ENCODE assay signal across 2 cellular contexts in genomic region chr7:70714506-70715038, GRCh38.
A peak's percentile ranks its signal among the peaks of the same experiment; 100 is the strongest.
TF ChIP-seq lines count a peak whose summit lies in the region.

No MANE protein-coding gene starts in this region.

TF ChIP-seq in liver, 16 proteins besides CTCF, POLR2A, EP300 and RAD21 (continued from another document):
- TF ChIP-seq ATF3 (IDR thresholded peaks at IDR 0.05) (no peak), JUND (IDR thresholded peaks at IDR 0.05) (peak in 1 of 2 donors; percentile 31), GABPA (IDR thresholded peaks at IDR 0.05 in 1 of 2, conservative IDR thresholded peaks at IDR 0.05 in 1 of 2) (no peak), FOXA2 (IDR thresholded peaks at IDR 0.05) (peak; percentile 21)

TF ChIP-seq in HepG2, 621 proteins besides CTCF, POLR2A, EP300 and RAD21 (continued from another document):
- TF ChIP-seq ATF6 (CRISPR knock-in tag; conservative IDR thresholded peaks at IDR 0.05) (no peak), DNMT3B (CRISPR knock-in tag; conservative IDR thresholded peaks at IDR 0.05) (no peak), TOE1 (CRISPR knock-in tag; IDR thresholded peaks at IDR 0.05) (no peak), RBAK (CRISPR knock-in tag; IDR thresholded peaks at IDR 0.05) (no peak), CREB3 (CRISPR knock-in tag; IDR thresholded peaks at IDR 0.05) (no peak), MAFG (CRISPR knock-in tag; IDR thresholded peaks at IDR 0.05) (no peak), PRPF4 (IDR thresholded peaks at IDR 0.05; ENCODE audit: low read depth, low read length, poor library complexity, severe bottlenecking) (no peak)
